ENCODE assay signal across 1 cellular context in the genomic region with DNA sequence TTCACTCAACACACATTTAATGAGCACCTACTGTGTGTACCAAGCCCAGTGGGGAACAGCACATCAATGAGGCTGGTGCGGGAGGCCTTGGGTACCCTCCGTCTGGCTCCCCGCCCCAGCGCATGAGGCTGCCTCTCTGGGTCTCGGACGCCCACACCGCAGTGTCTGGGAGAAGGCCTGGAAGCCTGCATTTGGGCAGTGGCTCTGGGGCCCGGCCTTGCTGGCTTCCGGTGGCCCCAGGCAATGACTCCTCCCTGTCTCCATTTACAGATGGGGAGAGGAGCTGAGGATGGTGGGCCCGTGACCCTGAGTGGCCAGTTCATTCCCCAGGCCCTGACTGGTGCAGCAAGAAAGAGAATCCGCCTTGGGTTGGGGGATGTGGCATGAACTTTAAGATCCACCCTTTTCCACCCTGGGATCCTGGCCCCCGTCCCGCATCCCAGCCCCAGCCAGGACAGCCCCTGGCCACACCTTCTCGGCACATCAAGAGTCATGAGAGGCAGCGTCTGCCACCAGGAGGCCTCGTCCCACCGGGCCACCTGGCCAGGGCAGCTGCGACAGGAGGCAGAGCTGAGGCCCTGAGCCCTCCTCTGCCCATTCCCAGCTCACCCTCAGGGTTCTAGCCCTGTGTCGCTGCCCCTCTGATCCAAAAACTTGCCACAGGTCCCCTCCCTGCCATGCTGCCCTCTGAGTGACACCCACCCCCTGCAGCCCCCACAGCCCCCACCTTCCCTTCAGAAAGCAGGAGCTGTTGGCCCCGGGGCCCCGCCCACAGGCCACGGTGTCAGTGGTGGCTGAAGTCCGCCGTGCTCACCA.
TF ChIP-seq lines count a peak whose summit lies in the region.

No MANE protein-coding gene starts in this region.

TF ChIP-seq in K562, 482 proteins besides CTCF, POLR2A, EP300 and RAD21:
- no peak for TF ChIP-seq U2AF2 (optimal IDR thresholded peaks at IDR 0.05; ENCODE audit: low read depth, low read length)
- TF ChIP-seq, protein P1, sequence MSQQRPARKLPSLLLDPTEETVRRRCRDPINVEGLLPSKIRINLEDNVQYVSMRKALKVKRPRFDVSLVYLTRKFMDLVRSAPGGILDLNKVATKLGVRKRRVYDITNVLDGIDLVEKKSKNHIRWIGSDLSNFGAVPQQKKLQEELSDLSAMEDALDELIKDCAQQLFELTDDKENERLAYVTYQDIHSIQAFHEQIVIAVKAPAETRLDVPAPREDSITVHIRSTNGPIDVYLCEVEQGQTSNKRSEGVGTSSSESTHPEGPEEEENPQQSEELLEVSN (IDR thresholded peaks at IDR 0.05; ENCODE audit: borderline replicate concordance in 1 of 2, extremely low read depth in 1 of 2, insufficient read depth in 1 of 2, insufficient read length in 1 of 2, low read depth in 1 of 2, low read length in 1 of 2, poor library complexity in 1 of 2, severe bottlenecking in 1 of 2) = peak in 1 of 2 experiments; percentile 69
- TF ChIP-seq ZNF12 (CRISPR knock-in tag; IDR thresholded peaks at IDR 0.05) = no peak
- TF ChIP-seq, protein P2, sequence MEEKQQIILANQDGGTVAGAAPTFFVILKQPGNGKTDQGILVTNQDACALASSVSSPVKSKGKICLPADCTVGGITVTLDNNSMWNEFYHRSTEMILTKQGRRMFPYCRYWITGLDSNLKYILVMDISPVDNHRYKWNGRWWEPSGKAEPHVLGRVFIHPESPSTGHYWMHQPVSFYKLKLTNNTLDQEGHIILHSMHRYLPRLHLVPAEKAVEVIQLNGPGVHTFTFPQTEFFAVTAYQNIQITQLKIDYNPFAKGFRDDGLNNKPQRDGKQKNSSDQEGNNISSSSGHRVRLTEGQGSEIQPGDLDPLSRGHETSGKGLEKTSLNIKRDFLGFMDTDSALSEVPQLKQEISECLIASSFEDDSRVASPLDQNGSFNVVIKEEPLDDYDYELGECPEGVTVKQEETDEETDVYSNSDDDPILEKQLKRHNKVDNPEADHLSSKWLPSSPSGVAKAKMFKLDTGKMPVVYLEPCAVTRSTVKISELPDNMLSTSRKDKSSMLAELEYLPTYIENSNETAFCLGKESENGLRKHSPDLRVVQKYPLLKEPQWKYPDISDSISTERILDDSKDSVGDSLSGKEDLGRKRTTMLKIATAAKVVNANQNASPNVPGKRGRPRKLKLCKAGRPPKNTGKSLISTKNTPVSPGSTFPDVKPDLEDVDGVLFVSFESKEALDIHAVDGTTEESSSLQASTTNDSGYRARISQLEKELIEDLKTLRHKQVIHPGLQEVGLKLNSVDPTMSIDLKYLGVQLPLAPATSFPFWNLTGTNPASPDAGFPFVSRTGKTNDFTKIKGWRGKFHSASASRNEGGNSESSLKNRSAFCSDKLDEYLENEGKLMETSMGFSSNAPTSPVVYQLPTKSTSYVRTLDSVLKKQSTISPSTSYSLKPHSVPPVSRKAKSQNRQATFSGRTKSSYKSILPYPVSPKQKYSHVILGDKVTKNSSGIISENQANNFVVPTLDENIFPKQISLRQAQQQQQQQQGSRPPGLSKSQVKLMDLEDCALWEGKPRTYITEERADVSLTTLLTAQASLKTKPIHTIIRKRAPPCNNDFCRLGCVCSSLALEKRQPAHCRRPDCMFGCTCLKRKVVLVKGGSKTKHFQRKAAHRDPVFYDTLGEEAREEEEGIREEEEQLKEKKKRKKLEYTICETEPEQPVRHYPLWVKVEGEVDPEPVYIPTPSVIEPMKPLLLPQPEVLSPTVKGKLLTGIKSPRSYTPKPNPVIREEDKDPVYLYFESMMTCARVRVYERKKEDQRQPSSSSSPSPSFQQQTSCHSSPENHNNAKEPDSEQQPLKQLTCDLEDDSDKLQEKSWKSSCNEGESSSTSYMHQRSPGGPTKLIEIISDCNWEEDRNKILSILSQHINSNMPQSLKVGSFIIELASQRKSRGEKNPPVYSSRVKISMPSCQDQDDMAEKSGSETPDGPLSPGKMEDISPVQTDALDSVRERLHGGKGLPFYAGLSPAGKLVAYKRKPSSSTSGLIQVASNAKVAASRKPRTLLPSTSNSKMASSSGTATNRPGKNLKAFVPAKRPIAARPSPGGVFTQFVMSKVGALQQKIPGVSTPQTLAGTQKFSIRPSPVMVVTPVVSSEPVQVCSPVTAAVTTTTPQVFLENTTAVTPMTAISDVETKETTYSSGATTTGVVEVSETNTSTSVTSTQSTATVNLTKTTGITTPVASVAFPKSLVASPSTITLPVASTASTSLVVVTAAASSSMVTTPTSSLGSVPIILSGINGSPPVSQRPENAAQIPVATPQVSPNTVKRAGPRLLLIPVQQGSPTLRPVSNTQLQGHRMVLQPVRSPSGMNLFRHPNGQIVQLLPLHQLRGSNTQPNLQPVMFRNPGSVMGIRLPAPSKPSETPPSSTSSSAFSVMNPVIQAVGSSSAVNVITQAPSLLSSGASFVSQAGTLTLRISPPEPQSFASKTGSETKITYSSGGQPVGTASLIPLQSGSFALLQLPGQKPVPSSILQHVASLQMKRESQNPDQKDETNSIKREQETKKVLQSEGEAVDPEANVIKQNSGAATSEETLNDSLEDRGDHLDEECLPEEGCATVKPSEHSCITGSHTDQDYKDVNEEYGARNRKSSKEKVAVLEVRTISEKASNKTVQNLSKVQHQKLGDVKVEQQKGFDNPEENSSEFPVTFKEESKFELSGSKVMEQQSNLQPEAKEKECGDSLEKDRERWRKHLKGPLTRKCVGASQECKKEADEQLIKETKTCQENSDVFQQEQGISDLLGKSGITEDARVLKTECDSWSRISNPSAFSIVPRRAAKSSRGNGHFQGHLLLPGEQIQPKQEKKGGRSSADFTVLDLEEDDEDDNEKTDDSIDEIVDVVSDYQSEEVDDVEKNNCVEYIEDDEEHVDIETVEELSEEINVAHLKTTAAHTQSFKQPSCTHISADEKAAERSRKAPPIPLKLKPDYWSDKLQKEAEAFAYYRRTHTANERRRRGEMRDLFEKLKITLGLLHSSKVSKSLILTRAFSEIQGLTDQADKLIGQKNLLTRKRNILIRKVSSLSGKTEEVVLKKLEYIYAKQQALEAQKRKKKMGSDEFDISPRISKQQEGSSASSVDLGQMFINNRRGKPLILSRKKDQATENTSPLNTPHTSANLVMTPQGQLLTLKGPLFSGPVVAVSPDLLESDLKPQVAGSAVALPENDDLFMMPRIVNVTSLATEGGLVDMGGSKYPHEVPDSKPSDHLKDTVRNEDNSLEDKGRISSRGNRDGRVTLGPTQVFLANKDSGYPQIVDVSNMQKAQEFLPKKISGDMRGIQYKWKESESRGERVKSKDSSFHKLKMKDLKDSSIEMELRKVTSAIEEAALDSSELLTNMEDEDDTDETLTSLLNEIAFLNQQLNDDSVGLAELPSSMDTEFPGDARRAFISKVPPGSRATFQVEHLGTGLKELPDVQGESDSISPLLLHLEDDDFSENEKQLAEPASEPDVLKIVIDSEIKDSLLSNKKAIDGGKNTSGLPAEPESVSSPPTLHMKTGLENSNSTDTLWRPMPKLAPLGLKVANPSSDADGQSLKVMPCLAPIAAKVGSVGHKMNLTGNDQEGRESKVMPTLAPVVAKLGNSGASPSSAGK (IDR thresholded peaks at IDR 0.05) = peak; percentile 75
- 0 out of 2 replicates have a peak, but pooled peaks have one; percentile 47 for TF ChIP-seq ZKSCAN1 (IDR thresholded peaks at IDR 0.05; ENCODE audit: low read depth, low read length)
- no peak for TF ChIP-seq MAZ (CRISPR knock-in tag; conservative IDR thresholded peaks at IDR 0.05 in 1 of 2, IDR thresholded peaks at IDR 0.05 in 1 of 2)
- TF ChIP-seq, protein P3, sequence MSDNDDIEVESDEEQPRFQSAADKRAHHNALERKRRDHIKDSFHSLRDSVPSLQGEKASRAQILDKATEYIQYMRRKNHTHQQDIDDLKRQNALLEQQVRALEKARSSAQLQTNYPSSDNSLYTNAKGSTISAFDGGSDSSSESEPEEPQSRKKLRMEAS (CRISPR knock-in tag; IDR thresholded peaks at IDR 0.05) = peak; percentile 41; the same call in 1 of the 2 replicates
- TF ChIP-seq, protein P4, sequence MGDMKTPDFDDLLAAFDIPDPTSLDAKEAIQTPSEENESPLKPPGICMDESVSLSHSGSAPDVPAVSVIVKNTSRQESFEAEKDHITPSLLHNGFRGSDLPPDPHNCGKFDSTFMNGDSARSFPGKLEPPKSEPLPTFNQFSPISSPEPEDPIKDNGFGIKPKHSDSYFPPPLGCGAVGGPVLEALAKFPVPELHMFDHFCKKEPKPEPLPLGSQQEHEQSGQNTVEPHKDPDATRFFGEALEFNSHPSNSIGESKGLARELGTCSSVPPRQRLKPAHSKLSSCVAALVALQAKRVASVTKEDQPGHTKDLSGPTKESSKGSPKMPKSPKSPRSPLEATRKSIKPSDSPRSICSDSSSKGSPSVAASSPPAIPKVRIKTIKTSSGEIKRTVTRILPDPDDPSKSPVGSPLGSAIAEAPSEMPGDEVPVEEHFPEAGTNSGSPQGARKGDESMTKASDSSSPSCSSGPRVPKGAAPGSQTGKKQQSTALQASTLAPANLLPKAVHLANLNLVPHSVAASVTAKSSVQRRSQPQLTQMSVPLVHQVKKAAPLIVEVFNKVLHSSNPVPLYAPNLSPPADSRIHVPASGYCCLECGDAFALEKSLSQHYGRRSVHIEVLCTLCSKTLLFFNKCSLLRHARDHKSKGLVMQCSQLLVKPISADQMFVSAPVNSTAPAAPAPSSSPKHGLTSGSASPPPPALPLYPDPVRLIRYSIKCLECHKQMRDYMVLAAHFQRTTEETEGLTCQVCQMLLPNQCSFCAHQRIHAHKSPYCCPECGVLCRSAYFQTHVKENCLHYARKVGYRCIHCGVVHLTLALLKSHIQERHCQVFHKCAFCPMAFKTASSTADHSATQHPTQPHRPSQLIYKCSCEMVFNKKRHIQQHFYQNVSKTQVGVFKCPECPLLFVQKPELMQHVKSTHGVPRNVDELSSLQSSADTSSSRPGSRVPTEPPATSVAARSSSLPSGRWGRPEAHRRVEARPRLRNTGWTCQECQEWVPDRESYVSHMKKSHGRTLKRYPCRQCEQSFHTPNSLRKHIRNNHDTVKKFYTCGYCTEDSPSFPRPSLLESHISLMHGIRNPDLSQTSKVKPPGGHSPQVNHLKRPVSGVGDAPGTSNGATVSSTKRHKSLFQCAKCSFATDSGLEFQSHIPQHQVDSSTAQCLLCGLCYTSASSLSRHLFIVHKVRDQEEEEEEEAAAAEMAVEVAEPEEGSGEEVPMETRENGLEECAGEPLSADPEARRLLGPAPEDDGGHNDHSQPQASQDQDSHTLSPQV (IDR thresholded peaks at IDR 0.05) = 0 out of 2 replicates have a peak, but pooled peaks have one; percentile 46
- TF ChIP-seq ZFX (CRISPR knock-in tag; IDR thresholded peaks at IDR 0.05) = 0 out of 2 replicates have a peak, but pooled peaks have one; percentile 20
TF ChIP-seq in K562: peak in this region for 6.
